Comparison of ENCODE assay signal across 7 cellular contexts in genomic region chr3:90092994-90093393, GRCh38.
DNase-seq lines count a peak whose midpoint lies in the region; ATAC-seq and TF ChIP-seq lines count a peak whose summit lies in the region.

No MANE protein-coding gene starts in this region.

- peak; percentile 11 for DNase-seq in NCI-H1694 treated with DMSO at 0.1 percent for 48 hours (lab: John Stamatoyannopoulos, UW)
- DNase-seq in colonic mucosa, result no peak
- peak; percentile 18 for DNase-seq in retina
- DNase-seq in GDM1 (lab: John Stamatoyannopoulos, UW), result no peak
- DNase-seq in activated naive CD4-positive, alpha-beta T cell treated with Interleukin-2 at 50 U/mL for 16 hours, result no peak
- DNase-seq in stimulated activated naive CD8-positive, alpha-beta T cell treated with anti-CD3 and anti-CD28 coated beads, Interleukin-15, Interleukin-2, amounts not matched to agents 100 U/mL and 50 U/mL, for 24 hours, result no peak

- H3K36me3 ChIP-seq in colonic mucosa, result no peaks in the 10 kb centered on the region

- no peak overlapping the region for H3K27ac ChIP-seq in colonic mucosa

- no peaks in the 10 kb centered on the region for H3K4me1 ChIP-seq in colonic mucosa

- no peak overlapping the region for H3K4me3 ChIP-seq in colonic mucosa

- ATAC-seq in GM18868 (IDR thresholded peaks at IDR 0.05; ENCODE audit: unreplicated experiment), result peak; percentile 59
- no peak for ATAC-seq in stimulated activated naive CD8-positive, alpha-beta T cell treated with anti-CD3 and anti-CD28 coated beads, Interleukin-15, Interleukin-2, amounts not matched to agents 100 U/mL and 50 U/mL, for 24 hours

- H3K9me3 ChIP-seq in colonic mucosa, result no peaks in the 10 kb centered on the region

- no peak overlapping the region for H3K9ac ChIP-seq in colonic mucosa (ENCODE audit: low read depth in 2 of 2, low read length in 2 of 2)

- intact Hi-C loops in colonic mucosa (cut with DNase I), result loop anchor here (10.0 kb wide), 1 partner anchor 92 kb away; no protein-coding TSS in a partner anchor

- peak; percentile 46 for TF ChIP-seq CTCF in colonic mucosa (IDR thresholded peaks at IDR 0.05)

- H3K27me3 ChIP-seq in colonic mucosa, result no peaks in the 10 kb centered on the region

Comparison
In these comparisons a context has a peak if more than half of its experiments do, and no peak if none do; other contexts are left out.
1. DNase-seq: peak in NCI-H1694 treated with DMSO at 0.1 percent for 48 hours (single experiment) and retina (single experiment); none in colonic mucosa (single experiment), GDM1 (single experiment), activated naive CD4-positive, alpha-beta T cell treated with Interleukin-2 at 50 U/mL for 16 hours (single experiment) and stimulated activated naive CD8-positive, alpha-beta T cell treated with anti-CD3 and anti-CD28 coated beads, Interleukin-15, Interleukin-2, amounts not matched to agents 100 U/mL and 50 U/mL, for 24 hours (single experiment).